In the genomic region with DNA sequence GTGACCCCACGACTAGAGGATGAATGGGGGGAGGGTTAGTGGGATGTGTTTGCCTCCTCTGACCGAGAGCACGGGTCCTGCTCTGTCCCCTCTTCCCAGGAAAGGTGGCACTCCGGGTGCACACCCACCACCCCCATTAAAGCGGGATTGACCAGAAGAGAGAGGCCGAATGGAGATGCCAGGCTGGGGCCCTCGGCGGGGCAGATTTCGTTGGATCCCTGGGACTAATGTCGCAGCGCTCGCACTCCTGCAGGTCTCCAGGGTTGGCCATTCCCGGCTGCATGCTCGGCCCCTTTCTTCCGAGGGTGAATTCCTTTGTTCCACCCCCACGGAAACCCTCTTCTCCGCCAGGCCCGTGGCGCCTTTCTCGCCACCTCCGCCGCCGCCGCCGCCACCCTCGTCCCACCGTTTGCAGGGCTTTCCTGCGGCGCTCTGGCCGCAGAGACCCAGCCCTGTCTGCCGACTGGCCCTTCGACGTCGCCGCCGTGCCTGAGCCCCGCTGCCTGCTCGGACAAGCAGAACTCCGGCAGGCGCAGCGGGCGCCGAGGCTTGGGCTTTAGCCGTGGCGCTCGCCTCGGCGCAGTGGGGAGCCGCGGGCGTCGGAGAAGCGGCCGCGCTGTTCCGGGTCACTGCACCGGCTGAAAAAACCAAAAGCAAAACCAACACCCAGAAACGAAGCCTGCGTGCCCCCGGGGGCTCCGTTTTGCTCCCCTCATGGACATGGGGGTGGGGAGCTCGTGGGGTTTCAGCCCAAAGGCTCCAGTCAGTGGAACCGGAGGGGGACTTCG, we compare ENCODE assay signal across 10 cellular contexts. TPM values are rescaled to one million over a fixed set of nuclear protein-coding genes. Genes with fewer than 3 reads are reported as not detected.
A peak's percentile ranks its signal among the peaks of the same experiment; 100 is the strongest.
DNase-seq lines count a peak whose midpoint lies in the region; ATAC-seq and TF ChIP-seq lines count a peak whose summit lies in the region.
"Had no signal": no experiment of that assay in that cellular context is flagged by ENCODE, and none has a peak within 500 bp of the region (broad histone marks: within the 10 kb centered on the region; RNA-seq: fewer than 3 reads in every experiment).

No MANE protein-coding gene starts in this region.

- peak overlapping the region; percentile 15 for H3K4me3 ChIP-seq in A673 (ENCODE audit: low read depth, low read length, poor library complexity, severe bottlenecking)
- peak overlapping the region; percentile 22 for H3K4me3 ChIP-seq in H7 (ENCODE audit: insufficient read depth, low read depth, low read length)
- H3K4me3 ChIP-seq: SJSA1 had no signal

- DNase-seq in A673 (ENCODE audit: low spot score), result no peak
- DNase-seq in H7, result peak; percentile 86
- DNase-seq in chondrocyte (ENCODE audit: low spot score), result no peak
- no peak for DNase-seq in natural killer cell
- DNase-seq in stimulated activated CD4-positive, alpha-beta T cell treated with anti-CD3 and anti-CD28 coated beads, Interleukin-1b, Interleukin-23, amount 100 ng/mL, for 48 hours, result no peak
- DNase-seq in OCI-M2 (lab: John Stamatoyannopoulos, UW; ENCODE audit: unreplicated experiment), result no peak
- DNase-seq: aorta had no signal

- H3K27me3 ChIP-seq in A673 (replicated peaks; ENCODE audit: insufficient read depth, low read depth, low read length, poor library complexity), result peaks cover 98% of the 10 kb centered on the region
- H3K27me3 ChIP-seq in H7 (ENCODE audit: control insufficient read depth, insufficient read depth, low read length), result peaks cover 99% of the 10 kb centered on the region

- CTCF ChIA-PET in A673 (lab: Charles Lee), result interaction anchor here (0.5 kb wide), 1 partner anchor 74 kb away, joined by 4 read pairs; no protein-coding TSS in a partner anchor

- H3K27ac Mint-ChIP-seq in chondrocyte (ENCODE audit: unreplicated experiment) (no peak overlapping the region), natural killer cell (peak overlapping the region in 1 of 2 donors; percentile 80)

- no peaks in the 10 kb centered on the region for H3K9me3 ChIP-seq in A673 (ENCODE audit: low read depth, low read length, poor library complexity, severe bottlenecking)
- H3K9me3 ChIP-seq: SJSA1 had no signal

- TF ChIP-seq CTCF in A673 (conservative IDR thresholded peaks at IDR 0.05; ENCODE audit: low read depth, low read length) (no peak), chondrocyte (IDR thresholded peaks at IDR 0.05) (no peak), natural killer cell (IDR thresholded peaks at IDR 0.05) (no peak)

- ATAC-seq in natural killer cell (peak; percentile 47 to 74 (median 66)), HG03108 (IDR thresholded peaks at IDR 0.05; ENCODE audit: unreplicated experiment) (no peak), HG03521 (IDR thresholded peaks at IDR 0.05; ENCODE audit: unreplicated experiment) (no peak)

- H3K9me3 Mint-ChIP-seq in chondrocyte (ENCODE audit: low read depth) (no peaks in the 10 kb centered on the region), natural killer cell (no peaks in the 10 kb centered on the region)

- H3K27me3 Mint-ChIP-seq in chondrocyte (ENCODE audit: low read depth) (peaks cover 82% of the 10 kb centered on the region), natural killer cell (ENCODE audit: low read depth in 2 of 2) (peaks cover 60 to 74% of the 10 kb centered on the region in 2 donors)

- H3K27ac ChIP-seq in A673 (ENCODE audit: low read depth, low read length, poor library complexity, severe bottlenecking), result no peak overlapping the region
- H3K27ac ChIP-seq: SJSA1 had no signal

- H3K36me3 Mint-ChIP-seq in chondrocyte (ENCODE audit: low read depth), result no peaks in the 10 kb centered on the region
- no peaks in the 10 kb centered on the region for H3K36me3 Mint-ChIP-seq in natural killer cell

- H3K4me1 ChIP-seq in A673 (ENCODE audit: insufficient read depth, low read length, poor library complexity, severe bottlenecking), result peaks cover 12% of the 10 kb centered on the region
- H3K4me1 ChIP-seq: SJSA1 had no signal

- H3K36me3 ChIP-seq in A673 (ENCODE audit: insufficient read depth, low read length, poor library complexity, severe bottlenecking) (no peaks in the 10 kb centered on the region), H7 (replicated peaks; ENCODE audit: control insufficient read depth, insufficient read depth, low read length) (no peaks in the 10 kb centered on the region)
- H3K36me3 ChIP-seq: SJSA1 had no signal

- intact Hi-C loops in A673 (cut with micrococcal nuclease; ENCODE audit: unreplicated experiment) (no loop called here), natural killer cell (cut with micrococcal nuclease) (no loop called here)

- no TSS peak for BruUV-seq in A673 (replicated peaks; lab: Mats Ljungman, UMichigan)

- peaks cover 9% of the 10 kb centered on the region for H3K4me1 Mint-ChIP-seq in chondrocyte (ENCODE audit: low read depth)
- H3K4me1 Mint-ChIP-seq in natural killer cell, result peaks cover 7 to 17% of the 10 kb centered on the region in 2 donors

- POLR2A ChIA-PET in A673 (lab: Charles Lee; ENCODE audit: low non-redundant PET), result no interaction called here

- H3K4me3 Mint-ChIP-seq in chondrocyte (ENCODE audit: unreplicated experiment) (peak overlapping the region; percentile 65), natural killer cell (peak overlapping the region; percentile 94)

RNA-seq across cellular contexts. Expression of gene LMX1B, which starts 11.8 kb away (rescaled TPM):
- not detected in 2 replicates for total RNA-seq in A673 (2021)
- 8.7 and 16.7 TPM in 2 replicates for total RNA-seq in H7 (2014; rRNA removed; shearing (Covaris generic))
- total RNA-seq in chondrocyte, result 0.17 TPM in 1 of 3 replicates, not detected in the others
- total RNA-seq in natural killer cell, result not detected
- total RNA-seq: SJSA1 had no signal

Comparison
In these comparisons a context has a peak if more than half of its experiments do, and no peak if none do; other contexts are left out.
1. ATAC-seq: peak in natural killer cell (3 of 3); none in HG03108 (single experiment) and HG03521 (single experiment).